ENCODE assay signal across 24 cellular contexts in the genomic region with DNA sequence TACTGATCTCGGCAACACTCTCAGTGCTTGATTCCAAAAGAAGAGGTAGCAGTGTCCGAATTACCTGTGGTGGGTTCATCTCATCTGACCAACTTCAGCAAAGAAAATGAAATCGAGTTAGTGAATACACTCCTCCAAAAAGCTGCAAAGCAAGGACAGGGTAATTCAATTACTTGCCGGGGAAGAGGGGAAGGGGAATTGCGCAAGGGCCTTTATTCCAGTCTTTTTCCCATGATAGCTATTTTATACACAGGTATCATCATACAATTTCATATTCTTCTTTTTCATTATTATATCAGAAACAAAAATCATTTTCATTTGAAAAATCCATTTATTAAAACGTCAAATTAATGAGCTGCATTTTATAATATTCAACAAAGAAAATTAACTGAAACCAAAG.
"Had no signal": no experiment of that assay in that cellular context is flagged by ENCODE, and none has a peak within 500 bp of the region (broad histone marks: within the 10 kb centered on the region; RNA-seq: fewer than 3 reads in every experiment).

No MANE protein-coding gene starts in this region.

- H3K9me2 ChIP-seq: SK-N-SH had no signal

- H3K4me2 ChIP-seq: SK-N-SH had no signal

- DNase-seq: KBM-7, MG63, NCI-H1092, NCI-H1105 treated with DMSO at 0.1 percent for 48 hours, NCI-H1417 treated with DMSO at 0.1 percent for 48 hours, NCI-H146, NCI-H1694 treated with DMSO at 0.1 percent for 48 hours, NCI-H1930, NCI-H2081, NCI-H2107, NCI-H226, NCI-H446, NCI-H510A, NCI-H524 treated with DMSO at 0.1 percent for 48 hours, NCI-H69, NCI-H774, SHP77, SK-N-SH, SW 1271, T-cell had no signal

- H3K27ac Mint-ChIP-seq: T-cell had no signal

- H3K9ac ChIP-seq: SK-N-SH had no signal

- H3K27ac ChIP-seq: HL-60, RWPE1 had no signal

- H3K4me1 Mint-ChIP-seq: T-cell had no signal

- H3K4me3 ChIP-seq: MG63 had no signal

- ATAC-seq: Panc1, T-cell had no signal

- H3K27me3 ChIP-seq: MG63 had no signal

- H3K4me3 Mint-ChIP-seq: T-cell had no signal

- FAIRE-seq: HTR-8/SVneo had no signal

- H3K27me3 Mint-ChIP-seq: T-cell had no signal

- H3K9me3 ChIP-seq: MG63, SK-N-SH had no signal

- H3K9me3 Mint-ChIP-seq: T-cell had no signal
